ENCODE assay signal across 21 cellular contexts in the genomic region with DNA sequence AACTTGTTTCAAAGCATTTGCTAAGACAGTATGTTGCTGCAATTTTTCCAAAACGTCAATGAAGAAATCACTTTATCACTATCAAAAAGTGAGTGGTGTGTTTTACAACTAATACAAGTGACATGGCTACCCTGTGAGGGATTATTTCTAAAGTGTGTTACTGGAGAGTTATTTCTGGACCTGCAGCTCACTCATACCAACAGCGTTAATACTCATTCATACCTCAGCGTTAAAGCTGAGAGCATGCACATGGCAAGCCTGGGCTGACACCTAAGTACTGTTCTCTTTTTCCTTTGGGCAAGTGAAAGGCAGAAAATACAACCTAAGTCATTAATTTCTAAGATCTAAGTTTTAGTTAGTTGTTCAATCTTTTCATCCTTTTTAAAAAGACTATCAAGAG. TPM values are rescaled to one million over a fixed set of nuclear protein-coding genes. Genes with fewer than 3 reads are reported as not detected.
A peak's percentile ranks its signal among the peaks of the same experiment; 100 is the strongest.
DNase-seq lines count a peak whose midpoint lies in the region; ATAC-seq lines count a peak whose summit lies in the region.
"Had no signal": no experiment of that assay in that cellular context is flagged by ENCODE, and none has a peak within 500 bp of the region (broad histone marks: within the 10 kb centered on the region; RNA-seq: fewer than 3 reads in every experiment).

No MANE protein-coding gene starts in this region.

- WGBS in aorta, 2 donors: 60 to 72% methylated on average over 3 of the region's 3 CpGs

- H3K9me3 ChIP-seq in skeletal muscle tissue (ENCODE audit: control insufficient read depth in 3 of 3, low read length in 3 of 3): no peaks in the 10 kb centered on the region
- no peaks in the 10 kb centered on the region for H3K9me3 ChIP-seq in aorta (ENCODE audit: control insufficient read depth, low read length)
- H3K9me3 ChIP-seq: BE2C had no signal

- H3K36me3 ChIP-seq in skeletal muscle tissue (ENCODE audit: control insufficient read depth in 3 of 3, insufficient read depth in 3 of 3, low read length in 3 of 3) (no peaks in the 10 kb centered on the region), aorta (ENCODE audit: control insufficient read depth in 1 of 2, insufficient read depth in 2 of 2, low read length in 1 of 2) (no peaks in the 10 kb centered on the region)
- H3K36me3 ChIP-seq: BE2C had no signal

- ATAC-seq in Right ventricle myocardium superior (ENCODE audit: poor library complexity) (peak; percentile 88), left ventricle myocardium superior (peak; percentile 93), aorta (ENCODE audit: low FRiP score) (no peak)
- ATAC-seq: GM12878, HCT116 had no signal

- H3K27me3 ChIP-seq in skeletal muscle tissue (ENCODE audit: control insufficient read depth in 3 of 3, insufficient read depth in 3 of 3, low read length in 3 of 3) (no peaks in the 10 kb centered on the region), aorta (ENCODE audit: control insufficient read depth in 1 of 2, insufficient read depth in 2 of 2, low read length in 1 of 2) (no peaks in the 10 kb centered on the region)
- H3K27me3 ChIP-seq: BE2C had no signal

- H3K27ac ChIP-seq in skeletal muscle tissue (ENCODE audit: low read depth, low read length): peak overlapping the region; percentile 39
- no peak overlapping the region for H3K27ac ChIP-seq in aorta (ENCODE audit: low read depth in 1 of 2, low read length in 2 of 2)
- H3K27ac ChIP-seq: HL-60 had no signal

- DNase-seq in Right ventricle myocardium superior (no peak), cardiac septum (ENCODE audit: low spot score) (no peak), left ventricle myocardium superior (no peak), aorta (no peak), dedifferentiated amniotic fluid mesenchymal stem cell (ENCODE audit: extremely low spot score) (no peak)
- DNase-seq: BE2C; C1 segment of cervical spinal cord; CD4-positive, CD25-positive, alpha-beta regulatory T cell; CD8-positive, alpha-beta memory T cell; COR-L47; DMS 273 treated with DMSO at 0.1 percent for 48 hours; DMS53; DND-41; EL; GOT3; H7; HFFc6 had no signal

- H3K4me1 ChIP-seq in skeletal muscle tissue (ENCODE audit: control insufficient read depth in 3 of 3, insufficient read depth in 3 of 3, low read length in 3 of 3) (peaks cover 0 to 9% (median 2%) of the 10 kb centered on the region in 3 donors), aorta (ENCODE audit: control insufficient read depth in 1 of 2, insufficient read depth in 2 of 2, low read length in 2 of 2) (no peaks in the 10 kb centered on the region)
- H3K4me1 ChIP-seq: BE2C had no signal

- H3K9ac ChIP-seq in skeletal muscle tissue (ENCODE audit: low read depth in 1 of 3, low read length in 3 of 3): no peak overlapping the region

- no peak overlapping the region for H3K4me3 ChIP-seq in skeletal muscle tissue (ENCODE audit: low read length in 3 of 3)
- no peak overlapping the region for H3K4me3 ChIP-seq in aorta (ENCODE audit: low read length in 2 of 2)
- H3K4me3 ChIP-seq: GM12878 had no signal

- intact Hi-C loops in Right ventricle myocardium superior (cut with DNase I): no loop called here
- intact Hi-C loops in cardiac septum (cut with DNase I): no loop called here
- intact Hi-C loops in left ventricle myocardium superior (cut with micrococcal nuclease): no loop called here
- intact Hi-C loops in aorta (cut with DNase I): no loop called here

RNA-seq across cellular contexts. Expression of a gene that starts 13.0 kb away (rescaled TPM):
- total RNA-seq in Right ventricle myocardium superior (51.8 TPM), cardiac septum (46.9 TPM), left ventricle myocardium superior (60.1 TPM), skeletal muscle tissue (24.0 TPM), aorta (10 to 100 TPM; 33.2 to 40.6 TPM)
- polyA plus RNA-seq in aorta: 10 to 100 TPM; 15.7 to 19.4 TPM
